23 cellular contexts compared by ENCODE assay signal in the genomic region with DNA sequence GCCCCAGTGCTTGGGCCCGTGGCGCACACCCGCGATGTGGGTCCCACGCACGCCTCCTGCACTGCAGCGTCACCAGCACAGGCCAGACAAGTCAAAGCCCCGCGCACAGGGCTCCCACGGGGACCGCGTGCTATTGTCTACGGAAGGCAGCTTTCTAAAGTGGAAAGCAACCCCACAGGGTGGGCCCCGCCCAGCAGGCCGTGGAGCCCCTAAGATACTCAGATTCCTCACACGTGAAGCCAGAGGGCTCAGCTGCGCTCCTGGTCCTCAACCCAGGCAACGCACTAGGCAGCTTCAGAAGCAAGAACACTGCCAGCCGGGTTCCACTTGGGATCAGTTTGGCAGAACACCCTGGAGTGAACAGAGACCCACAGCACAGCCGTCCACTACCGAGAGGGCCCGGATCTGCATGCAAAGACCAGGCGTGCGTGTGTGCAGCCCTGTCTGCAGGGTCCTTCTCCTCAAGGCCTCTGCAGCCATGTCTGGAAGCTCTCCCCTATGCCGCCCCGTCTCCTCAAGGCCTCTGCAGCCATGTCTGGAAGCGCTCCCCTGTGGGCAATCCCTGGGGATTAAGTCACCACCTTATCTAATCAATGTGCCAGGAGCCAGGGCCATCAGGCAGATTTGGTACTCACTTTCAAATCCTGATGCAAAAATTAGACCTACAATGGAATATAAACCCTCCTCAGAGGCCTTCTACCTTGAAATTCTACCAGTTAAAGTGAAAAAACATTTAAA.
DNase-seq lines count a peak whose midpoint lies in the region; ATAC-seq and TF ChIP-seq lines count a peak whose summit lies in the region.
"Had no signal": no experiment of that assay in that cellular context is flagged by ENCODE, and none has a peak within 500 bp of the region (broad histone marks: within the 10 kb centered on the region; RNA-seq: fewer than 3 reads in every experiment).

No MANE protein-coding gene starts in this region.

- H3K27ac ChIP-seq in Peyer's patch, result no peak overlapping the region
- peak overlapping the region in 2 of 59 donors; percentile 14 to 36 for H3K27ac ChIP-seq in dorsolateral prefrontal cortex
- H3K27ac ChIP-seq in right lobe of liver, result no peak overlapping the region
- H3K27ac ChIP-seq in ascending aorta, result no peak overlapping the region
- H3K27ac ChIP-seq: hepatocyte, ovary, vagina had no signal

- H3K4me3 Mint-ChIP-seq in WTC11, result no peak overlapping the region
- H3K4me3 Mint-ChIP-seq: CD4-positive, CD25-positive, alpha-beta regulatory T cell; memory B cell; naive B cell had no signal

- TF ChIP-seq CTCF in Peyer's patch (IDR thresholded peaks at IDR 0.05) (no peak), dorsolateral prefrontal cortex (IDR thresholded peaks at IDR 0.05 in 54 of 56, conservative IDR thresholded peaks at IDR 0.05 in 2 of 56; ENCODE audit: low read depth in 1 of 56, partially characterized antibody in 56 of 56) (no peak), right lobe of liver (IDR thresholded peaks at IDR 0.05) (no peak), ascending aorta (IDR thresholded peaks at IDR 0.05) (no peak), WTC11 (IDR thresholded peaks at IDR 0.05) (no peak)

- no peak for ATAC-seq in right lobe of liver
- ATAC-seq in sciatic nerve, result no peak
- no peak for ATAC-seq in GM21529 (IDR thresholded peaks at IDR 0.05; ENCODE audit: unreplicated experiment)
- no peak for ATAC-seq in WTC11
- ATAC-seq: K562 had no signal

- 98% methylated on average over 10 of the region's 27 CpGs for WGBS in right lobe of liver (ENCODE audit: insufficient coverage, low coverage, low lambda C conversion rate, missing lambda C conversion rate)

- CTCF ChIA-PET in WTC11 (lab: Charles Lee), result no interaction called here

- intact Hi-C loops in dorsolateral prefrontal cortex (cut with DNase I) (no loop called here), right lobe of liver (cut with DNase I) (no loop called here), sciatic nerve (cut with DNase I) (no loop called here), ascending aorta (cut with DNase I) (no loop called here)

- H3K4me1 Mint-ChIP-seq in WTC11, result no peaks in the 10 kb centered on the region
- H3K4me1 Mint-ChIP-seq: memory B cell, naive B cell had no signal

- peaks cover 37% of the 10 kb centered on the region for H3K36me3 Mint-ChIP-seq in WTC11

- no peaks in the 10 kb centered on the region; the same call in 1 of the 2 replicates for H3K27me3 Mint-ChIP-seq in WTC11 (ENCODE audit: low read depth)
- H3K27me3 Mint-ChIP-seq: CD4-positive, CD25-positive, alpha-beta regulatory T cell; memory B cell; naive B cell had no signal

- peaks cover 34% of the 10 kb centered on the region for H3K9me3 Mint-ChIP-seq in WTC11

- peaks cover 0 to 9% (median 0%) of the 10 kb centered on the region in 4 donors for H3K9me3 ChIP-seq in Peyer's patch
- H3K9me3 ChIP-seq in right lobe of liver, result peaks cover 0 to 4% (median 0%) of the 10 kb centered on the region in 4 donors
- peaks cover 0 to 28% of the 10 kb centered on the region in 2 donors for H3K9me3 ChIP-seq in ascending aorta
- H3K9me3 ChIP-seq: ovary had no signal

- TF ChIP-seq POLR2A in Peyer's patch (IDR thresholded peaks at IDR 0.05) (no peak), right lobe of liver (IDR thresholded peaks at IDR 0.05) (no peak)

- DNase-seq in Peyer's patch (peak in 2 of 3 donors; percentile 30 to 43), dorsolateral prefrontal cortex (peak in 7 of 10 donors; percentile 17 to 39 (median 26)), right lobe of liver (peak in 2 of 3 donors; percentile 39 to 41), sciatic nerve (ENCODE audit: low spot score) (peak; percentile 56), ascending aorta (ENCODE audit: low spot score in 2 of 2) (no peak), WTC11 (ENCODE audit: low spot score) (no peak)
- DNase-seq: activated CD4-positive, alpha-beta T cell treated with anti-CD3 and anti-CD28 coated beads, Interleukin-2, amount 50 U/mL, for 4 hours; CD4-positive, CD25-positive, alpha-beta regulatory T cell; MG63; naive B cell; NCI-H1436; NCI-H510A treated with DMSO at 0.1 percent for 48 hours; NK-92 treated with Interleukin-12 subunit alpha and Interleukin-12 subunit beta, amount 100 ng/mL, for 24 hours; SK-N-SH; stimulated activated CD4-positive, alpha-beta T cell treated with anti-CD3 and anti-CD28 coated beads, Interleukin-1b, Interleukin-23, amount 100 ng/mL, for 48 hours; T-helper 2 cell had no signal

- H3K4me1 ChIP-seq in Peyer's patch (no peaks in the 10 kb centered on the region), right lobe of liver (no peaks in the 10 kb centered on the region), ascending aorta (no peaks in the 10 kb centered on the region)
- H3K4me1 ChIP-seq: HAP-1, vagina had no signal

- peaks cover 0 to 3% (median 0%) of the 10 kb centered on the region in 3 donors for H3K36me3 ChIP-seq in Peyer's patch
- no peaks in the 10 kb centered on the region for H3K36me3 ChIP-seq in right lobe of liver
- peaks cover 0 to 13% of the 10 kb centered on the region in 2 donors for H3K36me3 ChIP-seq in ascending aorta
- H3K36me3 ChIP-seq: HAP-1, ovary had no signal

- no peak overlapping the region for H3K27ac Mint-ChIP-seq in WTC11
- H3K27ac Mint-ChIP-seq: CD4-positive, CD25-positive, alpha-beta regulatory T cell; memory B cell; naive B cell had no signal

- no peak overlapping the region for H3K4me3 ChIP-seq in Peyer's patch
- H3K4me3 ChIP-seq in dorsolateral prefrontal cortex, result no peak overlapping the region
- no peak overlapping the region for H3K4me3 ChIP-seq in right lobe of liver
- H3K4me3 ChIP-seq in ascending aorta, result no peak overlapping the region
- H3K4me3 ChIP-seq: HAP-1, hepatocyte, K562, MG63, ovary, vagina had no signal

- H3K27me3 ChIP-seq in Peyer's patch (no peaks in the 10 kb centered on the region), dorsolateral prefrontal cortex (no peaks in the 10 kb centered on the region), right lobe of liver (no peaks in the 10 kb centered on the region), ascending aorta (no peaks in the 10 kb centered on the region)
- H3K27me3 ChIP-seq: hepatocyte, MG63, ovary, vagina had no signal

- POLR2A ChIA-PET in WTC11 (lab: Charles Lee), result no interaction called here

TF ChIP-seq in WTC11, 78 proteins besides CTCF, POLR2A, EP300 and RAD21:
- TF ChIP-seq CREM (CRISPR knock-in tag; IDR thresholded peaks at IDR 0.05) (no peak), RELA (CRISPR knock-in tag; IDR thresholded peaks at IDR 0.05; ENCODE audit: borderline replicate concordance) (no peak), ZNF396 (CRISPR knock-in tag; IDR thresholded peaks at IDR 0.05; ENCODE audit: borderline replicate concordance) (no peak), JAZF1 (CRISPR knock-in tag; IDR thresholded peaks at IDR 0.05) (no peak), OVOL2 (CRISPR knock-in tag; IDR thresholded peaks at IDR 0.05; ENCODE audit: borderline replicate concordance) (no peak), EMX1 (CRISPR knock-in tag; IDR thresholded peaks at IDR 0.05) (no peak), ZNF416 (CRISPR knock-in tag; IDR thresholded peaks at IDR 0.05) (no peak), NR1H2 (CRISPR knock-in tag; IDR thresholded peaks at IDR 0.05) (no peak), CBFB (CRISPR knock-in tag; IDR thresholded peaks at IDR 0.05; ENCODE audit: low read depth) (no peak), ESRRA (CRISPR knock-in tag; IDR thresholded peaks at IDR 0.05; ENCODE audit: borderline replicate concordance) (no peak), ATF1 (CRISPR knock-in tag; IDR thresholded peaks at IDR 0.05) (no peak)
- TF ChIP-seq, protein P1, sequence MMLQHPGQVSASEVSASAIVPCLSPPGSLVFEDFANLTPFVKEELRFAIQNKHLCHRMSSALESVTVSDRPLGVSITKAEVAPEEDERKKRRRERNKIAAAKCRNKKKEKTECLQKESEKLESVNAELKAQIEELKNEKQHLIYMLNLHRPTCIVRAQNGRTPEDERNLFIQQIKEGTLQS (CRISPR knock-in tag; conservative IDR thresholded peaks at IDR 0.05), result no peak
- TF ChIP-seq, protein P2, sequence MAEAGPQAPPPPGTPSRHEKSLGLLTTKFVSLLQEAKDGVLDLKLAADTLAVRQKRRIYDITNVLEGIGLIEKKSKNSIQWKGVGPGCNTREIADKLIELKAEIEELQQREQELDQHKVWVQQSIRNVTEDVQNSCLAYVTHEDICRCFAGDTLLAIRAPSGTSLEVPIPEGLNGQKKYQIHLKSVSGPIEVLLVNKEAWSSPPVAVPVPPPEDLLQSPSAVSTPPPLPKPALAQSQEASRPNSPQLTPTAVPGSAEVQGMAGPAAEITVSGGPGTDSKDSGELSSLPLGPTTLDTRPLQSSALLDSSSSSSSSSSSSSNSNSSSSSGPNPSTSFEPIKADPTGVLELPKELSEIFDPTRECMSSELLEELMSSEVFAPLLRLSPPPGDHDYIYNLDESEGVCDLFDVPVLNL (CRISPR knock-in tag; IDR thresholded peaks at IDR 0.05; ENCODE audit: borderline replicate concordance, low read depth), result no peak
- TF ChIP-seq, protein P3, sequence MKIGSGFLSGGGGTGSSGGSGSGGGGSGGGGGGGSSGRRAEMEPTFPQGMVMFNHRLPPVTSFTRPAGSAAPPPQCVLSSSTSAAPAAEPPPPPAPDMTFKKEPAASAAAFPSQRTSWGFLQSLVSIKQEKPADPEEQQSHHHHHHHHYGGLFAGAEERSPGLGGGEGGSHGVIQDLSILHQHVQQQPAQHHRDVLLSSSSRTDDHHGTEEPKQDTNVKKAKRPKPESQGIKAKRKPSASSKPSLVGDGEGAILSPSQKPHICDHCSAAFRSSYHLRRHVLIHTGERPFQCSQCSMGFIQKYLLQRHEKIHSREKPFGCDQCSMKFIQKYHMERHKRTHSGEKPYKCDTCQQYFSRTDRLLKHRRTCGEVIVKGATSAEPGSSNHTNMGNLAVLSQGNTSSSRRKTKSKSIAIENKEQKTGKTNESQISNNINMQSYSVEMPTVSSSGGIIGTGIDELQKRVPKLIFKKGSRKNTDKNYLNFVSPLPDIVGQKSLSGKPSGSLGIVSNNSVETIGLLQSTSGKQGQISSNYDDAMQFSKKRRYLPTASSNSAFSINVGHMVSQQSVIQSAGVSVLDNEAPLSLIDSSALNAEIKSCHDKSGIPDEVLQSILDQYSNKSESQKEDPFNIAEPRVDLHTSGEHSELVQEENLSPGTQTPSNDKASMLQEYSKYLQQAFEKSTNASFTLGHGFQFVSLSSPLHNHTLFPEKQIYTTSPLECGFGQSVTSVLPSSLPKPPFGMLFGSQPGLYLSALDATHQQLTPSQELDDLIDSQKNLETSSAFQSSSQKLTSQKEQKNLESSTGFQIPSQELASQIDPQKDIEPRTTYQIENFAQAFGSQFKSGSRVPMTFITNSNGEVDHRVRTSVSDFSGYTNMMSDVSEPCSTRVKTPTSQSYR (CRISPR knock-in tag; IDR thresholded peaks at IDR 0.05), result no peak
- TF ChIP-seq, protein P4, sequence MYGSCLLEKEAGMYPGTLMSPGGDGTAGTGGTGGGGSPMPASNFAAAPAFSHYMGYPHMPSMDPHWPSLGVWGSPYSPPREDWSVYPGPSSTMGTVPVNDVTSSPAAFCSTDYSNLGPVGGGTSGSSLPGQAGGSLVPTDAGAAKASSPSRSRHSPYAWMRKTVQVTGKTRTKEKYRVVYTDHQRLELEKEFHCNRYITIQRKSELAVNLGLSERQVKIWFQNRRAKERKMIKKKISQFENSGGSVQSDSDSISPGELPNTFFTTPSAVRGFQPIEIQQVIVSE (CRISPR knock-in tag; IDR thresholded peaks at IDR 0.05; ENCODE audit: borderline replicate concordance), result no peak

Comparison
In these comparisons a context has a peak if more than half of its experiments do, and no peak if none do; other contexts are left out.
1. DNase-seq: peak in Peyer's patch (2 of 3), dorsolateral prefrontal cortex (7 of 10), right lobe of liver (2 of 3) and sciatic nerve (single experiment); none in ascending aorta (0 of 2) and WTC11 (single experiment).